In genomic region chr6:169097336-169098052, GRCh38 we compare ENCODE assay signal across 11 cellular contexts.
DNase-seq lines count a peak whose midpoint lies in the region; ATAC-seq and TF ChIP-seq lines count a peak whose summit lies in the region.
"Had no signal": no experiment of that assay in that cellular context is flagged by ENCODE, and none has a peak within 500 bp of the region (broad histone marks: within the 10 kb centered on the region; RNA-seq: fewer than 3 reads in every experiment).

No MANE protein-coding gene starts in this region.

- peaks cover 6% of the 10 kb centered on the region for H3K27me3 Mint-ChIP-seq in nephron (ENCODE audit: low read depth)

- H3K27me3 ChIP-seq in MG63, result no peaks in the 10 kb centered on the region

- H3K4me1 Mint-ChIP-seq in nephron, result peaks cover 19% of the 10 kb centered on the region
- H3K4me1 Mint-ChIP-seq: activated naive CD8-positive, alpha-beta T cell treated with anti-CD3 and anti-CD28 coated beads for 36 hours; B cell had no signal

- CTCF ChIA-PET in GM10248 (lab: Yijun Ruan, JAX), result interaction anchor here (1.2 kb wide), 1 partner anchor 16 kb away, joined by 3 read pairs; no protein-coding TSS in a partner anchor

- intact Hi-C loops in posterior vena cava (cut with DNase I), result no loop called here

- POLR2A ChIA-PET in GM10248 (lab: Yijun Ruan, JAX), result no interaction called here

- H3K9me3 Mint-ChIP-seq in nephron, result peaks cover 15% of the 10 kb centered on the region
- H3K9me3 Mint-ChIP-seq: activated naive CD8-positive, alpha-beta T cell treated with anti-CD3 and anti-CD28 coated beads for 36 hours had no signal

- ATAC-seq in HG02840 (IDR thresholded peaks at IDR 0.05; ENCODE audit: low FRiP score, unreplicated experiment), result no peak

- no peak overlapping the region for H3K4me3 ChIP-seq in MG63

- no peak overlapping the region for H3K4me3 Mint-ChIP-seq in nephron
- H3K4me3 Mint-ChIP-seq: activated naive CD8-positive, alpha-beta T cell treated with anti-CD3 and anti-CD28 coated beads for 36 hours; B cell had no signal

- H3K36me3 ChIP-seq in MG63, result no peaks in the 10 kb centered on the region

- TF ChIP-seq CTCF in nephron (IDR thresholded peaks at IDR 0.05; ENCODE audit: unreplicated experiment in 3 of 3) (no peak), GM10248 (IDR thresholded peaks at IDR 0.05; ENCODE audit: control extremely low read depth, extremely low read depth, low read depth, missing control alignments) (no peak)

- no peaks in the 10 kb centered on the region for H3K36me3 Mint-ChIP-seq in nephron (ENCODE audit: low read depth)
- H3K36me3 Mint-ChIP-seq: activated naive CD8-positive, alpha-beta T cell treated with anti-CD3 and anti-CD28 coated beads for 36 hours had no signal

- no peaks in the 10 kb centered on the region for H3K9me3 ChIP-seq in MG63

- H3K27ac Mint-ChIP-seq in nephron, result peak overlapping the region; percentile 29 to 54 (median 32)
- H3K27ac Mint-ChIP-seq: activated naive CD8-positive, alpha-beta T cell treated with anti-CD3 and anti-CD28 coated beads for 36 hours; B cell had no signal

- DNase-seq in AG08395 (ENCODE audit: low spot score), result peak; percentile 48
- peak; percentile 84 for DNase-seq in MG63
- DNase-seq in epidermal melanocyte (ENCODE audit: insufficient read length, low spot score), result peak; percentile 85
- no peak for DNase-seq in Kasumi-1 (lab: John Stamatoyannopoulos, UW)
- no peak for DNase-seq in GM10248 (ENCODE audit: extremely low spot score)
- DNase-seq in posterior vena cava (ENCODE audit: low spot score), result no peak
- DNase-seq: activated CD4-positive, alpha-beta T cell treated with anti-CD3 and anti-CD28 coated beads, Interleukin-2, amount 50 U/mL, for 48 hours; activated naive CD8-positive, alpha-beta T cell treated with anti-CD3 and anti-CD28 coated beads for 36 hours had no signal

Comparison
In these comparisons a context has a peak if more than half of its experiments do, and no peak if none do; other contexts are left out.
1. DNase-seq: peak in AG08395 (single experiment), MG63 (single experiment) and epidermal melanocyte (single experiment); none in Kasumi-1 (0 of 2), GM10248 (single experiment) and posterior vena cava (single experiment).